ENCODE assay signal across 9 cellular contexts in genomic region chr14:54652188-54652889, GRCh38.
DNase-seq lines count a peak whose midpoint lies in the region; ATAC-seq and TF ChIP-seq lines count a peak whose summit lies in the region.
"Had no signal": no experiment of that assay in that cellular context is flagged by ENCODE, and none has a peak within 500 bp of the region (broad histone marks: within the 10 kb centered on the region; RNA-seq: fewer than 3 reads in every experiment).

No MANE protein-coding gene starts in this region.

- no peaks in the 10 kb centered on the region for H3K9me2 ChIP-seq in PC-9 (ENCODE audit: insufficient read depth)

- H4K20me1 ChIP-seq in PC-9 (ENCODE audit: insufficient read depth) = no peaks in the 10 kb centered on the region

- H3K27ac Mint-ChIP-seq in effector memory CD8-positive, alpha-beta T cell = no peak overlapping the region
- H3K27ac Mint-ChIP-seq in T-helper 17 cell = no peak overlapping the region

- BruUV-seq in PC-9 (replicated peaks; lab: Mats Ljungman, UMichigan) = no TSS peak

- no peaks in the 10 kb centered on the region for H3K4me1 Mint-ChIP-seq in effector memory CD8-positive, alpha-beta T cell (ENCODE audit: low read depth in 2 of 2)
- H3K4me1 Mint-ChIP-seq in T-helper 17 cell = peaks cover 2% of the 10 kb centered on the region

- H3K27me3 Mint-ChIP-seq in effector memory CD8-positive, alpha-beta T cell = peaks cover 40 to 63% of the 10 kb centered on the region in 2 donors
- peaks cover 48% of the 10 kb centered on the region for H3K27me3 Mint-ChIP-seq in T-helper 17 cell

- 12% methylated on average over 11 of the region's 11 CpGs for WGBS in esophagus muscularis mucosa

- H3K27me3 ChIP-seq in AG04450 (ENCODE audit: control insufficient read depth, insufficient read depth, low read length) = no peaks in the 10 kb centered on the region
- H3K27me3 ChIP-seq in PC-9 (ENCODE audit: insufficient read depth, low read depth) = no peaks in the 10 kb centered on the region
- H3K27me3 ChIP-seq in esophagus muscularis mucosa = no peaks in the 10 kb centered on the region
- H3K27me3 ChIP-seq in mucosa of stomach (ENCODE audit: control insufficient read depth, insufficient read depth, low read length) = no peaks in the 10 kb centered on the region

- peaks cover 41% of the 10 kb centered on the region for H3F3A ChIP-seq in PC-9 (ENCODE audit: insufficient read depth, low read depth)

- DNase-seq in AG04450 (ENCODE audit: low read depth, low spot score) (peak; percentile 99), PC-9 (peak; percentile 84 to 98), esophagus muscularis mucosa (ENCODE audit: extremely low spot score) (peak; percentile 94), NCI-H345 (lab: John Stamatoyannopoulos, UW) (no peak), T-helper 17 cell (no peak)
- no peak for DNase-seq in effector memory CD8-positive, alpha-beta T cell
- DNase-seq: DND-41 had no signal

- H3K79me2 ChIP-seq in PC-9 (ENCODE audit: low read depth) = peaks cover 51% of the 10 kb centered on the region

- no peak for TF ChIP-seq POLR2A in esophagus muscularis mucosa (IDR thresholded peaks at IDR 0.05; ENCODE audit: low read depth)

- TF ChIP-seq CTCF in AG04450 (IDR thresholded peaks at IDR 0.05; ENCODE audit: low read depth, low read length) (no peak), PC-9 (conservative IDR thresholded peaks at IDR 0.05) (no peak), esophagus muscularis mucosa (IDR thresholded peaks at IDR 0.05) (no peak)

- peak overlapping the region; percentile 79 for H3K4me2 ChIP-seq in PC-9

- peak overlapping the region; percentile 51 for H3K9ac ChIP-seq in mucosa of stomach (ENCODE audit: low read length)

- H3K9me3 Mint-ChIP-seq in effector memory CD8-positive, alpha-beta T cell = no peaks in the 10 kb centered on the region

- H3K4me1 ChIP-seq in PC-9 (replicated peaks; ENCODE audit: insufficient read depth) = peaks cover 67% of the 10 kb centered on the region
- peaks cover 48 to 76% (median 64%) of the 10 kb centered on the region in 4 donors for H3K4me1 ChIP-seq in esophagus muscularis mucosa
- H3K4me1 ChIP-seq in mucosa of stomach (ENCODE audit: control insufficient read depth, insufficient read depth, low read length) = peaks cover 8% of the 10 kb centered on the region

- H3K9me3 ChIP-seq in AG04450 (ENCODE audit: control insufficient read depth, insufficient read depth, low read length) = no peaks in the 10 kb centered on the region
- no peaks in the 10 kb centered on the region for H3K9me3 ChIP-seq in PC-9 (ENCODE audit: insufficient read depth, low read depth)
- H3K9me3 ChIP-seq in esophagus muscularis mucosa = no peaks in the 10 kb centered on the region
- no peaks in the 10 kb centered on the region for H3K9me3 ChIP-seq in mucosa of stomach (ENCODE audit: control insufficient read depth, low read length)
- no peaks in the 10 kb centered on the region for H3K9me3 ChIP-seq in T-helper 17 cell (ENCODE audit: control insufficient read depth, low read length, poor library complexity, severe bottlenecking)

- TF ChIP-seq EP300 in esophagus muscularis mucosa (IDR thresholded peaks at IDR 0.05) = no peak

- H3K36me3 ChIP-seq in PC-9 (ENCODE audit: low read depth) (no peaks in the 10 kb centered on the region), esophagus muscularis mucosa (no peaks in the 10 kb centered on the region), mucosa of stomach (ENCODE audit: control insufficient read depth, insufficient read depth, low read length) (no peaks in the 10 kb centered on the region)

- no peak overlapping the region for H3K4me3 Mint-ChIP-seq in effector memory CD8-positive, alpha-beta T cell
- H3K4me3 Mint-ChIP-seq in T-helper 17 cell = no peak overlapping the region

- intact Hi-C loops in PC-9 (cut with micrococcal nuclease; ENCODE audit: unreplicated experiment) = loop anchor here (1.0 to 10.0 kb wide), 3 partner anchors 38 to 168 kb away; partner anchors contain the start of gene GMFB
- intact Hi-C loops in esophagus muscularis mucosa (cut with DNase I) = no loop called here

- CTCF ChIA-PET in AG04450 (lab: Charles Lee) (interaction anchor here (0.6 to 0.9 kb wide), 4 partner anchors 10 to 121 kb away, joined by 3 read pairs; no protein-coding TSS in a partner anchor), PC-9 (lab: Charles Lee) (interaction anchor here (0.5 to 1.1 kb wide), 3 partner anchors 85 to 88 kb away, joined by 3 to 4 read pairs (median 4); partner anchors contain the start of gene SAMD4A)

- no peaks in the 10 kb centered on the region for H3K36me3 Mint-ChIP-seq in effector memory CD8-positive, alpha-beta T cell (ENCODE audit: insufficient read depth)
- H3K36me3 Mint-ChIP-seq in T-helper 17 cell (ENCODE audit: low read depth) = peaks cover 4% of the 10 kb centered on the region

- H3K4me3 ChIP-seq in AG04450 (ENCODE audit: low read depth, low read length) (peak overlapping the region; percentile 47), PC-9 (peak overlapping the region; percentile 42; the same call in 1 of the 2 replicates), esophagus muscularis mucosa (peak overlapping the region; percentile 29 to 42 (median 36)), mucosa of stomach (ENCODE audit: low read length) (no peak overlapping the region)

- POLR2A ChIA-PET in AG04450 (lab: Yijun Ruan, JAX) = interaction anchor here (0.5 to 3.3 kb wide), 11 partner anchors 18 to 399 kb away, joined by 3 to 27 read pairs (median 5); partner anchors contain the start of genes MAPK1IP1L and SAMD4A
- POLR2A ChIA-PET in PC-9 (lab: Charles Lee; ENCODE audit: unreplicated experiment) = interaction anchor here (0.5 to 0.9 kb wide), 4 partner anchors 9 to 816 kb away, joined by 3 to 11 read pairs (median 6); no protein-coding TSS in a partner anchor

- H3K27ac ChIP-seq in AG04450 (ENCODE audit: low read depth, low read length) = peak overlapping the region; percentile 95
- H3K27ac ChIP-seq in PC-9 = peak overlapping the region; percentile 96
- H3K27ac ChIP-seq in esophagus muscularis mucosa (replicated peaks in 1 of 4) = peak overlapping the region; percentile 85 to 87 (median 86)

- ATAC-seq in effector memory CD8-positive, alpha-beta T cell (replicated peaks) = no peak
- ATAC-seq in HG03196 (IDR thresholded peaks at IDR 0.05; ENCODE audit: unreplicated experiment) (no peak), T-helper 17 cell (no peak)

- no peak overlapping the region for H2AFZ ChIP-seq in PC-9

Comparison
In these comparisons a context has a peak if more than half of its experiments do, and no peak if none do; other contexts are left out.
1. DNase-seq: peak in AG04450 (single experiment), PC-9 (2 of 2) and esophagus muscularis mucosa (single experiment); none in effector memory CD8-positive, alpha-beta T cell (0 of 3), NCI-H345 (single experiment) and T-helper 17 cell (0 of 3).
2. Peak in every context shown above with its lines, with median percentiles within 50 percentile points of each other: H3K27ac ChIP-seq.